ENCODE assay signal across 30 cellular contexts in genomic region chrX:18351774-18352173, GRCh38. TPM values are rescaled to one million over a fixed set of nuclear protein-coding genes. Genes with fewer than 3 reads are reported as not detected.
DNase-seq lines count a peak whose midpoint lies in the region; ATAC-seq and TF ChIP-seq lines count a peak whose summit lies in the region.
"Had no signal": no experiment of that assay in that cellular context is flagged by ENCODE, and none has a peak within 500 bp of the region (broad histone marks: within the 10 kb centered on the region; RNA-seq: fewer than 3 reads in every experiment).

No MANE protein-coding gene starts in this region.

- H3K4me3 ChIP-seq in endocrine pancreas (ENCODE audit: control insufficient read depth, insufficient read depth, low read length), result peak overlapping the region; percentile 53
- H3K4me3 ChIP-seq: gastrocnemius medialis, GM23248, spleen, tibial nerve had no signal

- DNase-seq in activated naive CD8-positive, alpha-beta T cell treated with anti-CD3 and anti-CD28 coated beads for 36 hours, result no peak
- DNase-seq in HFFc6 (no peak), progenitor cell of endocrine pancreas (ENCODE audit: low spot score, unreplicated experiment) (no peak), NCI-H187 (lab: John Stamatoyannopoulos, UW) (no peak)
- no peak for DNase-seq in activated T-cell treated with anti-CD3 and anti-CD28 coated beads, Interleukin-2, amount 50 U/mL, for 4 hours
- DNase-seq: activated CD4-positive, alpha-beta memory T cell treated with anti-CD3 and anti-CD28 coated beads for 36 hours; activated CD4-positive, CD25-positive, alpha-beta regulatory T cell treated with anti-CD3 and anti-CD28 coated beads, Interleukin-2, amount 50 U/mL, for 72 hours; activated CD8-positive, alpha-beta memory T cell treated with anti-CD3 and anti-CD28 coated beads, Interleukin-2, amount 50 U/mL, for 48 hours; activated naive CD8-positive, alpha-beta T cell treated with anti-CD3 and anti-CD28 coated beads, Interleukin-2, amount 10 ng/mL, durations not matched to agents 7 days and 5 days; COR-L47; dermis blood vessel endothelial cell; EL; gastrocnemius medialis; GM23248; IMR-90; left ventricle myocardium superior; naive B cell; NCI-H1105; NCI-H2029 treated with DMSO at 0.1 percent for 48 hours; NCI-H226; NCI-H82; OCI-M1; SK-N-SH; spleen; T-helper 17 cell had no signal

- H3K27me3 ChIP-seq in endocrine pancreas (ENCODE audit: control insufficient read depth, insufficient read depth, low read length), result no peaks in the 10 kb centered on the region

- ATAC-seq in activated T-cell treated with anti-CD3 and anti-CD28 coated beads, Interleukin-2, amount 50 U/mL, for 4 hours, result no peak
- no peak for ATAC-seq in HG03108 (IDR thresholded peaks at IDR 0.05; ENCODE audit: unreplicated experiment)
- ATAC-seq: gastrocnemius medialis, left ventricle myocardium superior, T-helper 17 cell had no signal

- no peaks in the 10 kb centered on the region for H3K9me3 Mint-ChIP-seq in activated naive CD8-positive, alpha-beta T cell (ENCODE audit: low read depth)
- H3K9me3 Mint-ChIP-seq in activated naive CD8-positive, alpha-beta T cell treated with anti-CD3 and anti-CD28 coated beads for 36 hours, result no peaks in the 10 kb centered on the region
- H3K9me3 Mint-ChIP-seq in HFFc6, result no peaks in the 10 kb centered on the region
- H3K9me3 Mint-ChIP-seq in progenitor cell of endocrine pancreas (ENCODE audit: low read depth), result peaks cover 6% of the 10 kb centered on the region
- no peaks in the 10 kb centered on the region for H3K9me3 Mint-ChIP-seq in activated T-cell treated with anti-CD3 and anti-CD28 coated beads, Interleukin-2, amount 50 U/mL, for 4 hours
- H3K9me3 Mint-ChIP-seq: activated CD4-positive, alpha-beta memory T cell treated with anti-CD3 and anti-CD28 coated beads for 36 hours; activated naive CD8-positive, alpha-beta T cell treated with anti-CD3 and anti-CD28 coated beads, Interleukin-2, amount 10 ng/mL, durations not matched to agents 7 days and 5 days; central memory CD8-positive, alpha-beta T cell; naive B cell had no signal

- H3K9ac ChIP-seq in endocrine pancreas (ENCODE audit: control insufficient read depth, insufficient read depth, low read length), result no peak overlapping the region
- H3K9ac ChIP-seq: GM23248, SK-N-SH had no signal

- peaks cover 7% of the 10 kb centered on the region for H3K4me1 Mint-ChIP-seq in activated naive CD8-positive, alpha-beta T cell (ENCODE audit: low read depth)
- peaks cover 5% of the 10 kb centered on the region for H3K4me1 Mint-ChIP-seq in activated naive CD8-positive, alpha-beta T cell treated with anti-CD3 and anti-CD28 coated beads for 36 hours
- peaks cover 23% of the 10 kb centered on the region for H3K4me1 Mint-ChIP-seq in HFFc6 (ENCODE audit: low read depth)
- H3K4me1 Mint-ChIP-seq in progenitor cell of endocrine pancreas (ENCODE audit: low read depth), result peaks cover 14% of the 10 kb centered on the region
- H3K4me1 Mint-ChIP-seq in activated T-cell treated with anti-CD3 and anti-CD28 coated beads, Interleukin-2, amount 50 U/mL, for 4 hours (ENCODE audit: low read depth), result peaks cover 10% of the 10 kb centered on the region
- H3K4me1 Mint-ChIP-seq: central memory CD8-positive, alpha-beta T cell had no signal

- H3K4me1 ChIP-seq in endocrine pancreas (ENCODE audit: control insufficient read depth, insufficient read depth, low read length), result peaks cover 18% of the 10 kb centered on the region
- H3K4me1 ChIP-seq: gastrocnemius medialis had no signal

- TF ChIP-seq CTCF in HFFc6 (IDR thresholded peaks at IDR 0.05) (no peak), progenitor cell of endocrine pancreas (IDR thresholded peaks at IDR 0.05; ENCODE audit: unreplicated experiment) (no peak)

- H3K27me3 Mint-ChIP-seq in activated naive CD8-positive, alpha-beta T cell, result peaks cover 3% of the 10 kb centered on the region
- peaks cover 13% of the 10 kb centered on the region for H3K27me3 Mint-ChIP-seq in activated naive CD8-positive, alpha-beta T cell treated with anti-CD3 and anti-CD28 coated beads for 36 hours
- peaks cover 1% of the 10 kb centered on the region; the same call in 1 of the 2 replicates for H3K27me3 Mint-ChIP-seq in HFFc6 (ENCODE audit: insufficient read depth)
- peaks cover 5% of the 10 kb centered on the region for H3K27me3 Mint-ChIP-seq in progenitor cell of endocrine pancreas
- H3K27me3 Mint-ChIP-seq in activated T-cell treated with anti-CD3 and anti-CD28 coated beads, Interleukin-2, amount 50 U/mL, for 4 hours (ENCODE audit: low read depth), result peaks cover 10% of the 10 kb centered on the region

- H3K36me3 Mint-ChIP-seq in activated naive CD8-positive, alpha-beta T cell, result no peaks in the 10 kb centered on the region
- no peaks in the 10 kb centered on the region for H3K36me3 Mint-ChIP-seq in activated naive CD8-positive, alpha-beta T cell treated with anti-CD3 and anti-CD28 coated beads for 36 hours
- no peaks in the 10 kb centered on the region for H3K36me3 Mint-ChIP-seq in HFFc6 (ENCODE audit: low read depth)
- no peaks in the 10 kb centered on the region for H3K36me3 Mint-ChIP-seq in progenitor cell of endocrine pancreas (ENCODE audit: insufficient read depth)
- H3K36me3 Mint-ChIP-seq in activated T-cell treated with anti-CD3 and anti-CD28 coated beads, Interleukin-2, amount 50 U/mL, for 4 hours (ENCODE audit: insufficient read depth), result no peaks in the 10 kb centered on the region
- H3K36me3 Mint-ChIP-seq: activated CD4-positive, alpha-beta memory T cell treated with anti-CD3 and anti-CD28 coated beads for 36 hours; activated naive CD8-positive, alpha-beta T cell treated with anti-CD3 and anti-CD28 coated beads, Interleukin-2, amount 10 ng/mL, durations not matched to agents 7 days and 5 days; naive B cell had no signal

- peak overlapping the region; percentile 13 for H3K4me3 Mint-ChIP-seq in activated naive CD8-positive, alpha-beta T cell
- H3K4me3 Mint-ChIP-seq in activated naive CD8-positive, alpha-beta T cell treated with anti-CD3 and anti-CD28 coated beads for 36 hours, result no peak overlapping the region
- H3K4me3 Mint-ChIP-seq in HFFc6 (peak overlapping the region; percentile 34; the same call in 1 of the 2 replicates), progenitor cell of endocrine pancreas (ENCODE audit: low read depth) (peak overlapping the region; percentile 9)
- no peak overlapping the region for H3K4me3 Mint-ChIP-seq in activated T-cell treated with anti-CD3 and anti-CD28 coated beads, Interleukin-2, amount 50 U/mL, for 4 hours
- H3K4me3 Mint-ChIP-seq: activated CD4-positive, alpha-beta memory T cell treated with anti-CD3 and anti-CD28 coated beads for 36 hours; activated naive CD8-positive, alpha-beta T cell treated with anti-CD3 and anti-CD28 coated beads, Interleukin-2, amount 10 ng/mL, durations not matched to agents 7 days and 5 days; central memory CD8-positive, alpha-beta T cell; T-helper 17 cell had no signal

- H3K36me3 ChIP-seq in endocrine pancreas (ENCODE audit: control insufficient read depth, insufficient read depth, low read length), result no peaks in the 10 kb centered on the region
- H3K36me3 ChIP-seq: gastrocnemius medialis, spleen, tibial nerve had no signal

- no peaks in the 10 kb centered on the region for H3K9me3 ChIP-seq in endocrine pancreas (ENCODE audit: control insufficient read depth, low read length)
- H3K9me3 ChIP-seq: gastrocnemius medialis, SK-N-SH, spleen, tibial nerve had no signal

- H3K27ac Mint-ChIP-seq in activated naive CD8-positive, alpha-beta T cell, result no peak overlapping the region
- no peak overlapping the region for H3K27ac Mint-ChIP-seq in activated naive CD8-positive, alpha-beta T cell treated with anti-CD3 and anti-CD28 coated beads for 36 hours
- H3K27ac Mint-ChIP-seq in HFFc6 (no peak overlapping the region), progenitor cell of endocrine pancreas (no peak overlapping the region)
- H3K27ac Mint-ChIP-seq: activated CD4-positive, alpha-beta memory T cell treated with anti-CD3 and anti-CD28 coated beads for 36 hours; activated naive CD8-positive, alpha-beta T cell treated with anti-CD3 and anti-CD28 coated beads, Interleukin-2, amount 10 ng/mL, durations not matched to agents 7 days and 5 days; naive B cell; T-helper 17 cell had no signal

RNA-seq across cellular contexts. Expression of gene SCML2, which starts 2.7 kb away (rescaled TPM):
- 1 to 10 TPM; 3.4 to 4.0 TPM for total RNA-seq in activated naive CD8-positive, alpha-beta T cell treated with anti-CD3 and anti-CD28 coated beads for 36 hours
- 1 to 10 TPM in 5 of 6 experiments, under 1 TPM in 1; 0.97 to 2.8 (median 2.4) TPM for total RNA-seq in HFFc6 (2021; fragmentation: NEBNext Ultra II Directional; extraction: Animal tissue kit (Norgen Biotek cat#: 25700))
- total RNA-seq in progenitor cell of endocrine pancreas, result 7.1 and 7.6 TPM in 2 replicates
- total RNA-seq in activated T-cell treated with anti-CD3 and anti-CD28 coated beads, Interleukin-2, amount 50 U/mL, for 4 hours, result 1 to 10 TPM; 3.4 to 5.1 (median 5.1) TPM

Comparison
In these comparisons a context has a peak if more than half of its experiments do, and no peak if none do; other contexts are left out.
1. H3K4me3 Mint-ChIP-seq: peak in activated naive CD8-positive, alpha-beta T cell (single experiment), HFFc6 (single experiment) and progenitor cell of endocrine pancreas (single experiment); none in activated naive CD8-positive, alpha-beta T cell treated with anti-CD3 and anti-CD28 coated beads for 36 hours (single experiment) and activated T-cell treated with anti-CD3 and anti-CD28 coated beads, Interleukin-2, amount 50 U/mL, for 4 hours (single experiment).